In genomic region chr1:61244114-61244513, GRCh38 we compare ENCODE assay signal across 11 cellular contexts.
DNase-seq lines count a peak whose midpoint lies in the region; ATAC-seq, FAIRE-seq and TF ChIP-seq lines count a peak whose summit lies in the region.
"Had no signal": no experiment of that assay in that cellular context is flagged by ENCODE, and none has a peak within 500 bp of the region (broad histone marks: within the 10 kb centered on the region; RNA-seq: fewer than 3 reads in every experiment).

No MANE protein-coding gene starts in this region.

- H3K79me2 ChIP-seq in K562 (ENCODE audit: control insufficient read depth, insufficient read depth, low read length) = peaks cover 78% of the 10 kb centered on the region

- in situ Hi-C loops in K562 (cut with MboI) = no loop called here

- H3K4me3 ChIP-seq in MG63 (no peak overlapping the region), K562 (no peak overlapping the region), WERI-Rb-1 (ENCODE audit: low read depth, low read length) (no peak overlapping the region)

- no peaks in the 10 kb centered on the region for H4K20me1 ChIP-seq in K562 (replicated peaks; ENCODE audit: control insufficient read depth, insufficient read depth, low read length)

- no peak overlapping the region for H3K4me3 Mint-ChIP-seq in stimulated activated memory B cell treated with anti-CD40 and anti-IgM and Interleukin-4, amounts not matched to agents 10 μg/mL and 1 μg/mL and 100 μg/mL, for 72 hours

- peak overlapping the region; percentile 27; the same call in 1 of the 3 replicates for H3K27ac ChIP-seq in K562 (ENCODE audit: extremely low read depth, low read depth, low read length)
- H3K27ac ChIP-seq in WERI-Rb-1 = no peak overlapping the region
- H3K27ac ChIP-seq: epithelial cell of prostate had no signal

- DNase-seq in A172 (ENCODE audit: low spot score) (peak; percentile 32), MG63 (peak; percentile 70), K562 (ENCODE audit: extremely low read depth in 1 of 4, low spot score in 3 of 4) (peak in 1 of 4 experiments; percentile 33), kidney tubule cell (ENCODE audit: low spot score) (peak; percentile 66), WERI-Rb-1 (no peak)
- no peak for DNase-seq in activated CD4-positive, alpha-beta T cell treated with anti-CD3 and anti-CD28 coated beads, Interleukin-2, amount 50 U/mL, for 48 hours
- DNase-seq: NCI-H526; stimulated activated naive CD4-positive, alpha-beta T cell treated with Interleukin-2 at 50 U/mL for 16 hours had no signal

- H3K27me3 ChIP-seq in MG63 (peaks cover 42% of the 10 kb centered on the region), K562 (ENCODE audit: control insufficient read depth in 2 of 2, insufficient read depth in 2 of 2, low read length in 2 of 2) (no peaks in the 10 kb centered on the region), WERI-Rb-1 (ENCODE audit: insufficient read depth, low read depth, severe bottlenecking) (no peaks in the 10 kb centered on the region)

- peaks cover 4% of the 10 kb centered on the region for H3K27me3 Mint-ChIP-seq in stimulated activated memory B cell treated with anti-CD40 and anti-IgM and Interleukin-4, amounts not matched to agents 10 μg/mL and 1 μg/mL and 100 μg/mL, for 72 hours

- H3K9ac ChIP-seq in K562 (ENCODE audit: insufficient read depth in 1 of 2, low read depth in 2 of 2, low read length in 2 of 2) = no peak overlapping the region

- ATAC-seq in K562 (peak; percentile 34), GM18858 (IDR thresholded peaks at IDR 0.05; ENCODE audit: unreplicated experiment) (no peak)
- no peak for ATAC-seq in stimulated activated memory B cell treated with anti-CD40 and anti-IgM and Interleukin-4, amounts not matched to agents 10 μg/mL and 1 μg/mL and 100 μg/mL, for 72 hours

- TF ChIP-seq CTCF in K562 (IDR thresholded peaks at IDR 0.05 in 2 of 3, conservative IDR thresholded peaks at IDR 0.05 in 1 of 3; ENCODE audit: insufficient read depth in 2 of 3, low read depth in 1 of 3, low read length in 3 of 3) (no peak), WERI-Rb-1 (IDR thresholded peaks at IDR 0.05; ENCODE audit: low read depth, low read length) (no peak)

- no peak for TF ChIP-seq EP300 in K562 (IDR thresholded peaks at IDR 0.05; ENCODE audit: low read length)

- H2AFZ ChIP-seq in K562 (ENCODE audit: low read depth, low read length) = no peak overlapping the region

- no peaks in the 10 kb centered on the region for H3K36me3 Mint-ChIP-seq in stimulated activated memory B cell treated with anti-CD40 and anti-IgM and Interleukin-4, amounts not matched to agents 10 μg/mL and 1 μg/mL and 100 μg/mL, for 72 hours

- no peak overlapping the region for H3K27ac Mint-ChIP-seq in stimulated activated memory B cell treated with anti-CD40 and anti-IgM and Interleukin-4, amounts not matched to agents 10 μg/mL and 1 μg/mL and 100 μg/mL, for 72 hours

- FAIRE-seq in K562 (lab: Jason Lieb, UNC) = no peak

- no peak for TF ChIP-seq POLR2A in K562 (conservative IDR thresholded peaks at IDR 0.05)

- H3K36me3 ChIP-seq in MG63 (no peaks in the 10 kb centered on the region), K562 (ENCODE audit: control insufficient read depth, insufficient read depth, low read length) (no peaks in the 10 kb centered on the region), WERI-Rb-1 (no peaks in the 10 kb centered on the region)

- H3K9me1 ChIP-seq in K562 (ENCODE audit: control insufficient read depth, insufficient read depth, low read length) = no peaks in the 10 kb centered on the region

- POLR2A ChIA-PET in K562 (lab: Yijun Ruan, JAX) = interaction anchor here (0.9 kb wide), 1 partner anchor 12 kb away, joined by 3 read pairs; no protein-coding TSS in a partner anchor

- BruUV-seq in K562 (replicated peaks; lab: Mats Ljungman, UMichigan) = no TSS peak

- H3K4me1 ChIP-seq in K562 (replicated peaks in 1 of 2; ENCODE audit: control insufficient read depth in 2 of 2, insufficient read depth in 2 of 2, low read length in 2 of 2) = peaks cover 6 to 28% of the 10 kb centered on the region in 2 experiments

- intact Hi-C loops in K562 (cut with micrococcal nuclease) = no loop called here

- CTCF ChIA-PET in K562 (lab: Yijun Ruan, JAX; ENCODE audit: low intra/inter-chr PET ratio) = no interaction called here

- WGBS in K562 (ENCODE audit: insufficient coverage, low coverage, missing lambda C conversion rate) = 58% methylated on average over 1 of the region's 1 CpG

- no peak for TF ChIP-seq RAD21 in K562 (CRISPR knock-in tag; conservative IDR thresholded peaks at IDR 0.05 in 1 of 2, IDR thresholded peaks at IDR 0.05 in 1 of 2)

- H3K9me3 ChIP-seq in MG63 (no peaks in the 10 kb centered on the region), K562 (replicated peaks; ENCODE audit: control insufficient read depth, insufficient read depth, low read depth, low read length) (no peaks in the 10 kb centered on the region), WERI-Rb-1 (ENCODE audit: severe bottlenecking) (no peaks in the 10 kb centered on the region)

- H3K9me3 Mint-ChIP-seq in stimulated activated memory B cell treated with anti-CD40 and anti-IgM and Interleukin-4, amounts not matched to agents 10 μg/mL and 1 μg/mL and 100 μg/mL, for 72 hours = no peaks in the 10 kb centered on the region

- H3K4me1 Mint-ChIP-seq in stimulated activated memory B cell treated with anti-CD40 and anti-IgM and Interleukin-4, amounts not matched to agents 10 μg/mL and 1 μg/mL and 100 μg/mL, for 72 hours = no peaks in the 10 kb centered on the region

- H3K4me2 ChIP-seq in K562 (ENCODE audit: insufficient read depth, low read length) = no peak overlapping the region

TF ChIP-seq in K562, 482 proteins besides CTCF, POLR2A, EP300 and RAD21:
- no peak for TF ChIP-seq ZHX1 (conservative IDR thresholded peaks at IDR 0.05; ENCODE audit: low read length)
- peak; percentile 11; the same call in 1 of the 2 replicates for TF ChIP-seq NFIC (IDR thresholded peaks at IDR 0.05)
- TF ChIP-seq ATF3 (IDR thresholded peaks at IDR 0.05) = peak; percentile 56
- TF ChIP-seq ATF3 (CRISPR knock-in tag; conservative IDR thresholded peaks at IDR 0.05) = no peak
TF ChIP-seq in K562: peak in this region for 2.

Comparison
In these comparisons a context has a peak if more than half of its experiments do, and no peak if none do; other contexts are left out.
1. DNase-seq: peak in A172 (single experiment), MG63 (single experiment) and kidney tubule cell (single experiment); none in activated CD4-positive, alpha-beta T cell treated with anti-CD3 and anti-CD28 coated beads, Interleukin-2, amount 50 U/mL, for 48 hours (0 of 2) and WERI-Rb-1 (single experiment).